ENCODE assay signal across 8 cellular contexts in genomic region chr12:50246873-50247612, GRCh38. TPM values are rescaled to one million over a fixed set of nuclear protein-coding genes. Genes with fewer than 3 reads are reported as not detected.
DNase-seq lines count a peak whose midpoint lies in the region; ATAC-seq and TF ChIP-seq lines count a peak whose summit lies in the region.

No MANE protein-coding gene starts in this region.

- no peak for TF ChIP-seq CTCF in GM13976 (IDR thresholded peaks at IDR 0.05; ENCODE audit: borderline replicate concordance, control extremely low read depth, extremely low read depth, insufficient read depth, missing control alignments)

- in situ Hi-C loops in GM13976 (cut with MboI; ENCODE audit: low sequenced_read_pairs, unreplicated experiment): no loop called here

- peak; percentile 44 for ATAC-seq in HG03565 (IDR thresholded peaks at IDR 0.05; ENCODE audit: unreplicated experiment)
- ATAC-seq in Right ventricle myocardium inferior: peak; percentile 85
- no peak for ATAC-seq in HG03135 (IDR thresholded peaks at IDR 0.05; ENCODE audit: unreplicated experiment)

- H3K36me3 ChIP-seq in H7 (replicated peaks; ENCODE audit: control insufficient read depth, insufficient read depth, low read length): no peaks in the 10 kb centered on the region

- peak; percentile 55 for DNase-seq in GM13976 (ENCODE audit: low spot score)
- DNase-seq in activated CD8-positive, alpha-beta memory T cell treated with anti-CD3 and anti-CD28 coated beads for 48 hours (ENCODE audit: low read depth in 2 of 3, low spot score in 2 of 3): peak in 2 of 3 experiments; percentile 10 to 29
- no peak for DNase-seq in Right ventricle myocardium inferior (ENCODE audit: missing footprints)
- DNase-seq in smooth muscle cell of the brain vasculature (ENCODE audit: low read depth, low spot score): peak; percentile 54
- DNase-seq in H7: no peak
- no peak for DNase-seq in effector CD4-positive, alpha-beta T cell

- no peaks in the 10 kb centered on the region for H3K27me3 ChIP-seq in H7 (ENCODE audit: control insufficient read depth, insufficient read depth, low read length)

- H3K4me3 ChIP-seq in H7 (ENCODE audit: insufficient read depth, low read depth, low read length): no peak overlapping the region

- intact Hi-C loops in Right ventricle myocardium inferior (cut with DNase I): no loop called here

RNA-seq across cellular contexts. Expression of gene LIMA1, which starts 36.3 kb away (rescaled TPM):
- 16.7 TPM for total RNA-seq in Right ventricle myocardium inferior
- total RNA-seq in H7 (2014; rRNA removed; shearing (Covaris generic)): 34.0 and 53.2 TPM in 2 replicates

Comparison
In these comparisons a context has a peak if more than half of its experiments do, and no peak if none do; other contexts are left out.
1. DNase-seq: peak in GM13976 (single experiment), activated CD8-positive, alpha-beta memory T cell treated with anti-CD3 and anti-CD28 coated beads for 48 hours (2 of 3) and smooth muscle cell of the brain vasculature (single experiment); none in Right ventricle myocardium inferior (single experiment), H7 (single experiment) and effector CD4-positive, alpha-beta T cell (single experiment).